In genomic region chr1:226023735-226024134, GRCh38 we compare ENCODE assay signal across 23 cellular contexts.
"Had no signal": no experiment of that assay in that cellular context is flagged by ENCODE, and none has a peak within 500 bp of the region (broad histone marks: within the 10 kb centered on the region; RNA-seq: fewer than 3 reads in every experiment).

No MANE protein-coding gene starts in this region.

- H3K4me1 ChIP-seq: esophagus muscularis mucosa, foreskin keratinocyte, gastroesophageal sphincter had no signal

- H3K4me1 Mint-ChIP-seq: mesothelial cell of epicardium had no signal

- H3K4me3 Mint-ChIP-seq: mesothelial cell of epicardium; naive B cell; naive thymus-derived CD8-positive, alpha-beta T cell had no signal

- H3K4me3 ChIP-seq: coronary artery, dorsolateral prefrontal cortex, esophagus muscularis mucosa, gastroesophageal sphincter, heart right ventricle, left lung, lower lobe of right lung, mucosa of descending colon had no signal

- H3K27ac Mint-ChIP-seq: mesothelial cell of epicardium; naive B cell; naive thymus-derived CD8-positive, alpha-beta T cell had no signal

- H3K9me3 Mint-ChIP-seq: mesothelial cell of epicardium; naive B cell; naive thymus-derived CD8-positive, alpha-beta T cell had no signal

- H3K27ac ChIP-seq: coronary artery, dorsolateral prefrontal cortex, esophagus muscularis mucosa, foreskin keratinocyte, gastroesophageal sphincter, heart right ventricle, left lung, lower lobe of right lung had no signal

- H3K27me3 Mint-ChIP-seq: naive B cell; naive thymus-derived CD8-positive, alpha-beta T cell had no signal

- H3K27me3 ChIP-seq: dorsolateral prefrontal cortex, esophagus muscularis mucosa, foreskin keratinocyte, gastroesophageal sphincter, heart right ventricle, left lung had no signal

- FAIRE-seq: endothelial cell of umbilical vein, frontal cortex, islet of Langerhans, keratinocyte had no signal

- DNase-seq: dermis blood vessel endothelial cell; dorsolateral prefrontal cortex; effector CD4-positive, alpha-beta T cell; effector memory CD4-positive, alpha-beta T cell; foreskin keratinocyte; heart right ventricle; hippocampal formation; left cardiac atrium; left lung; left ventricle myocardium superior; lower lobe of right lung; mesenchymal stem cell; mucosa of descending colon; naive B cell; naive thymus-derived CD8-positive, alpha-beta T cell had no signal

- H3K36me3 ChIP-seq: esophagus muscularis mucosa, gastroesophageal sphincter, heart right ventricle, left lung, lower lobe of right lung had no signal

- H3K36me3 Mint-ChIP-seq: mesothelial cell of epicardium; naive B cell; naive thymus-derived CD8-positive, alpha-beta T cell had no signal

- ATAC-seq: foreskin keratinocyte; gastroesophageal sphincter; heart right ventricle; left cardiac atrium; left lung; left ventricle myocardium superior; lower lobe of right lung; mucosa of descending colon; naive thymus-derived CD8-positive, alpha-beta T cell had no signal

- H3K9me3 ChIP-seq: esophagus muscularis mucosa, gastroesophageal sphincter, heart right ventricle, left lung, lower lobe of right lung, mucosa of descending colon had no signal
